23 cellular contexts compared by ENCODE assay signal in genomic region chr9:113477058-113477457, GRCh38. TPM values are rescaled to one million over a fixed set of nuclear protein-coding genes. Genes with fewer than 3 reads are reported as not detected.
DNase-seq lines count a peak whose midpoint lies in the region; ATAC-seq and TF ChIP-seq lines count a peak whose summit lies in the region.
"Had no signal": no experiment of that assay in that cellular context is flagged by ENCODE, and none has a peak within 500 bp of the region (broad histone marks: within the 10 kb centered on the region; RNA-seq: fewer than 3 reads in every experiment).

No MANE protein-coding gene starts in this region.

- H3K9me3 Mint-ChIP-seq in osteocyte (ENCODE audit: unreplicated experiment), result peaks cover 5% of the 10 kb centered on the region
- H3K9me3 Mint-ChIP-seq: CD8-positive, alpha-beta T cell; GM23338; HFFc6 had no signal

- H3K4me3 ChIP-seq in right cardiac atrium (ENCODE audit: low read length), result no peak overlapping the region
- H3K4me3 ChIP-seq in right atrium auricular region, result no peak overlapping the region
- no peak overlapping the region for H3K4me3 ChIP-seq in coronary artery
- H3K4me3 ChIP-seq: GM23338, SK-N-MC had no signal

- intact Hi-C loops in right cardiac atrium (cut with DNase I), result no loop called here

- H3K27ac Mint-ChIP-seq in osteocyte (ENCODE audit: unreplicated experiment), result no peak overlapping the region
- H3K27ac Mint-ChIP-seq: CD8-positive, alpha-beta T cell; GM23338; H9; HFFc6; IgD-negative memory B cell had no signal

- H3K27me3 Mint-ChIP-seq in osteocyte (ENCODE audit: unreplicated experiment), result peaks cover 17% of the 10 kb centered on the region

- peak overlapping the region; percentile 30 for H3K27ac ChIP-seq in right cardiac atrium (ENCODE audit: low read length)
- peak overlapping the region in 1 of 2 donors; percentile 69 for H3K27ac ChIP-seq in right atrium auricular region
- no peak overlapping the region for H3K27ac ChIP-seq in coronary artery
- H3K27ac ChIP-seq: KMS-11, SK-N-MC had no signal

- no peak for TF ChIP-seq CTCF in right atrium auricular region (IDR thresholded peaks at IDR 0.05)
- no peak for TF ChIP-seq CTCF in coronary artery (IDR thresholded peaks at IDR 0.05)
- TF ChIP-seq CTCF in osteocyte (IDR thresholded peaks at IDR 0.05), result no peak

- no peaks in the 10 kb centered on the region for H3K36me3 ChIP-seq in right atrium auricular region

- H3K27me3 ChIP-seq in right cardiac atrium (ENCODE audit: control insufficient read depth, insufficient read depth), result no peaks in the 10 kb centered on the region
- H3K27me3 ChIP-seq in right atrium auricular region, result no peaks in the 10 kb centered on the region

- no peak overlapping the region for H3K4me3 Mint-ChIP-seq in osteocyte (ENCODE audit: unreplicated experiment)
- H3K4me3 Mint-ChIP-seq: CD8-positive, alpha-beta T cell; GM23338; H9; HFFc6; IgD-negative memory B cell had no signal

- no peak for DNase-seq in right cardiac atrium
- DNase-seq in right atrium auricular region (ENCODE audit: low spot score), result no peak
- DNase-seq in coronary artery (ENCODE audit: low spot score), result peak; percentile 16
- DNase-seq in osteocyte (ENCODE audit: extremely low spot score, unreplicated experiment), result peak; percentile 42
- no peak for DNase-seq in NOMO-1 treated with dmso at 0.1 percent for 144 hours (lab: John Stamatoyannopoulos, UW; ENCODE audit: unreplicated experiment)
- no peak for DNase-seq in epidermal melanocyte (ENCODE audit: insufficient read length, low spot score)
- DNase-seq: C1 segment of cervical spinal cord; Caco-2; CD8-positive, alpha-beta T cell; H9; HFFc6; NCI-H1048; NCI-H1417; NCI-H1694; NCI-H2029 treated with DMSO at 0.1 percent for 48 hours; NCI-H446 treated with DMSO at 0.1 percent for 48 hours; NCI-H526 treated with DMSO at 0.1 percent for 48 hours; SIG-M5 had no signal

- H3K4me1 ChIP-seq in right cardiac atrium (ENCODE audit: control insufficient read depth, insufficient read depth, low read length), result peaks cover 12% of the 10 kb centered on the region
- peaks cover 0 to 55% of the 10 kb centered on the region in 2 donors for H3K4me1 ChIP-seq in right atrium auricular region
- H3K4me1 ChIP-seq: Caco-2 had no signal

- H3K9me3 ChIP-seq in right cardiac atrium (ENCODE audit: control insufficient read depth, low read length) (no peaks in the 10 kb centered on the region), right atrium auricular region (no peaks in the 10 kb centered on the region)
- H3K9me3 ChIP-seq: Caco-2 had no signal

- peaks cover 6% of the 10 kb centered on the region for H3K4me1 Mint-ChIP-seq in osteocyte (ENCODE audit: unreplicated experiment)
- H3K4me1 Mint-ChIP-seq: IgD-negative memory B cell had no signal

- H3K36me3 Mint-ChIP-seq in osteocyte (ENCODE audit: unreplicated experiment), result no peaks in the 10 kb centered on the region
- H3K36me3 Mint-ChIP-seq: CD8-positive, alpha-beta T cell had no signal

- ATAC-seq in right cardiac atrium (no peak), HG02884 (IDR thresholded peaks at IDR 0.05; ENCODE audit: unreplicated experiment) (no peak)
- ATAC-seq: CD8-positive, alpha-beta T cell had no signal

- 76% methylated on average over 4 of the region's 4 CpGs for WGBS in right cardiac atrium

RNA-seq across cellular contexts. Expression of gene RGS3, which starts 13.5 kb away (rescaled TPM):
- total RNA-seq in right cardiac atrium (100 to 1,000 TPM; 139 to 184 (median 166) TPM), right atrium auricular region (100 to 1,000 TPM; 112 to 184 TPM), osteocyte (53.8 and 67.8 TPM in 2 replicates)
- polyA plus RNA-seq in right cardiac atrium, result 107 TPM

Comparison
In these comparisons a context has a peak if more than half of its experiments do, and no peak if none do; other contexts are left out.
1. DNase-seq: peak in coronary artery (single experiment) and osteocyte (single experiment); none in right cardiac atrium (0 of 3), right atrium auricular region (single experiment), NOMO-1 treated with dmso at 0.1 percent for 144 hours (single experiment) and epidermal melanocyte (single experiment).